9 cellular contexts compared by ENCODE assay signal in the genomic region with DNA sequence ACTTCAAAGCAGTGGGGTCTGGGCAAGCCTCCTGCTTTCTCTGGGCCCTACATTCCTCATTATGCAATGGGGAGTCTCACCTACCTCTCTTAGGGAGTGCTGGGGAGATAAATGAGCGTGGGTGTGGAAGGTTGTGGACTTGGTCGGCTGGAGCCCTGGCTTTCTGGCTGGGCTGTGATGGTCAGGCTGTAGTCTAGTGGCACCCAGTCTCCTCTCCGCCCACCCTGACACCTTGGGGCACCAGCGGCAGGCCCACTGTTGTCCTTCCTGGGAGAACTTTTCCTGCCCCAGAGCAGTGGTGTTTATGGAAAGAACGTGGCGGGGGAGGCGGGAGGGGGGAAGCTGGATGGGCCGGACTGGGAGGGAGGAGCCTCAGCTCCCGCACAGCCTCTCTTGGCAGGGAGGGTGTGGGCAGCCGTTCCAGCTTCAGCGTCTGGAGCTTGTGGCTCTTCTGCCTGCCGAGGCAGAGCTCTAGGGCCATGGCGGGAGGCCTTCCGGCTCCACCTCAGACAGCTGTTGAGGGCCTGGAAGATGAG. TPM values are rescaled to one million over a fixed set of nuclear protein-coding genes. Genes with fewer than 3 reads are reported as not detected.
DNase-seq lines count a peak whose midpoint lies in the region; ATAC-seq and TF ChIP-seq lines count a peak whose summit lies in the region.
"Had no signal": no experiment of that assay in that cellular context is flagged by ENCODE, and none has a peak within 500 bp of the region (broad histone marks: within the 10 kb centered on the region; RNA-seq: fewer than 3 reads in every experiment).

No MANE protein-coding gene starts in this region.

- H3K4me1 Mint-ChIP-seq in naive thymus-derived CD8-positive, alpha-beta T cell, result peaks cover 8 to 37% (median 12%) of the 10 kb centered on the region in 4 donors

- POLR2A ChIA-PET in naive thymus-derived CD8-positive, alpha-beta T cell (lab: Charles Lee), result no interaction called here

- H3K9me2 ChIP-seq in hepatocyte (replicated peaks; ENCODE audit: insufficient read depth), result no peaks in the 10 kb centered on the region

- H3K9ac ChIP-seq in skeletal muscle satellite cell (ENCODE audit: low read depth, low read length), result peak overlapping the region; percentile 9

- peak; percentile 75 for DNase-seq in HFF-Myc (ENCODE audit: extremely low read depth, low read depth)
- peak; percentile 64 for DNase-seq in astrocyte of the hippocampus (ENCODE audit: low read depth, low spot score)
- peak; percentile 78 for DNase-seq in hepatocyte (ENCODE audit: low spot score)
- DNase-seq in NCI-H1930 (lab: John Stamatoyannopoulos, UW), result no peak
- no peak for DNase-seq in naive thymus-derived CD8-positive, alpha-beta T cell
- DNase-seq in Kasumi-1 (lab: John Stamatoyannopoulos, UW), result no peak
- DNase-seq: effector CD4-positive, alpha-beta T cell had no signal

- H3K4me1 ChIP-seq in hepatocyte (ENCODE audit: insufficient read depth) (peaks cover 16% of the 10 kb centered on the region), skeletal muscle satellite cell (ENCODE audit: control insufficient read depth, insufficient read depth, low read length) (peaks cover 44% of the 10 kb centered on the region)

- peak overlapping the region; percentile 53 for H3K27ac ChIP-seq in hepatocyte

- H3K9me3 ChIP-seq in hepatocyte (ENCODE audit: low read depth) (no peaks in the 10 kb centered on the region), skeletal muscle satellite cell (replicated peaks; ENCODE audit: low read length) (peaks cover 3% of the 10 kb centered on the region)

- peaks cover 0 to 4% (median 0%) of the 10 kb centered on the region in 3 donors for H3K36me3 Mint-ChIP-seq in naive thymus-derived CD8-positive, alpha-beta T cell

- 28% methylated on average over 8 of the region's 14 CpGs for WGBS in hepatocyte (ENCODE audit: low lambda C conversion rate, missing lambda C conversion rate)

- H3K36me3 ChIP-seq in hepatocyte (replicated peaks; ENCODE audit: insufficient read depth, low read depth) (no peaks in the 10 kb centered on the region), skeletal muscle satellite cell (ENCODE audit: insufficient read depth, low read length) (peaks cover 10% of the 10 kb centered on the region)

- H3K27me3 Mint-ChIP-seq in naive thymus-derived CD8-positive, alpha-beta T cell, result peaks cover 14 to 69% (median 41%) of the 10 kb centered on the region in 5 donors

- peak overlapping the region; percentile 61 for H3K4me2 ChIP-seq in hepatocyte
- H3K4me2 ChIP-seq in skeletal muscle satellite cell (ENCODE audit: low read length), result peak overlapping the region; percentile 61

- peak overlapping the region; percentile 49 for H2AFZ ChIP-seq in hepatocyte

- no peak overlapping the region for H3K4me3 Mint-ChIP-seq in naive thymus-derived CD8-positive, alpha-beta T cell

- no peaks in the 10 kb centered on the region for H4K20me1 ChIP-seq in hepatocyte (ENCODE audit: insufficient read depth, poor library complexity, severe bottlenecking)

- H3K79me2 ChIP-seq in hepatocyte, result no peaks in the 10 kb centered on the region

- no peak for ATAC-seq in naive thymus-derived CD8-positive, alpha-beta T cell
- no peak for ATAC-seq in GM19023 (IDR thresholded peaks at IDR 0.05; ENCODE audit: unreplicated experiment)

- peak overlapping the region; percentile 57 for H3K4me3 ChIP-seq in HFF-Myc (replicated peaks; ENCODE audit: low read depth, low read length)
- no peak overlapping the region for H3K4me3 ChIP-seq in hepatocyte
- no peak overlapping the region for H3K4me3 ChIP-seq in skeletal muscle satellite cell (ENCODE audit: low read length)

- no peak for TF ChIP-seq CTCF in HFF-Myc (IDR thresholded peaks at IDR 0.05; ENCODE audit: low read depth, low read length, missing control alignments)
- TF ChIP-seq CTCF in hepatocyte (IDR thresholded peaks at IDR 0.05; ENCODE audit: poor library complexity), result no peak

- H3K9me3 Mint-ChIP-seq in naive thymus-derived CD8-positive, alpha-beta T cell, result peaks cover 0 to 12% (median 1%) of the 10 kb centered on the region in 9 donors

- H3K27me3 ChIP-seq in hepatocyte (peaks cover 26% of the 10 kb centered on the region), skeletal muscle satellite cell (ENCODE audit: control insufficient read depth, insufficient read depth, low read length) (no peaks in the 10 kb centered on the region)

- no peak overlapping the region for H3K27ac Mint-ChIP-seq in naive thymus-derived CD8-positive, alpha-beta T cell

RNA-seq across cellular contexts. Expression of a gene that starts 4.1 kb away (rescaled TPM):
- 4.2 and 5.4 TPM in 2 replicates for total RNA-seq in hepatocyte
- polyA plus RNA-seq in hepatocyte, result 7.3 and 11.1 TPM in 2 replicates
- 28.4 and 80.4 TPM in 2 replicates for total RNA-seq in skeletal muscle satellite cell (2012; rRNA removed)
- 1 to 10 TPM in 1 of 2 experiments, under 1 TPM in 1; 0.60 to 1.0 TPM for total RNA-seq in naive thymus-derived CD8-positive, alpha-beta T cell
- under 1 TPM in 1 of 3 donors, not detected in 2; 0.22 TPM for polyA plus RNA-seq in naive thymus-derived CD8-positive, alpha-beta T cell

Comparison
In these comparisons a context has a peak if more than half of its experiments do, and no peak if none do; other contexts are left out.
1. DNase-seq: peak in HFF-Myc (single experiment), astrocyte of the hippocampus (single experiment) and hepatocyte (single experiment); none in NCI-H1930 (0 of 2), naive thymus-derived CD8-positive, alpha-beta T cell (0 of 10) and Kasumi-1 (0 of 2).